In genomic region chr1:158203693-158204457, GRCh38 we compare ENCODE assay signal across 8 cellular contexts. TPM values are rescaled to one million over a fixed set of nuclear protein-coding genes. Genes with fewer than 3 reads are reported as not detected.
DNase-seq lines count a peak whose midpoint lies in the region; ATAC-seq and TF ChIP-seq lines count a peak whose summit lies in the region.

No MANE protein-coding gene starts in this region.

- H3K23ac ChIP-seq in H9 (ENCODE audit: insufficient read length, low read depth, low read length), result no peak overlapping the region

- H3K27ac ChIP-seq in H9 (ENCODE audit: insufficient read length, low read depth, low read length), result no peak overlapping the region
- no peak overlapping the region for H3K27ac ChIP-seq in iPS-20b (ENCODE audit: low read length)

- no peak overlapping the region for H3K27ac Mint-ChIP-seq in H9
- peak overlapping the region; percentile 54 for H3K27ac Mint-ChIP-seq in stimulated activated memory B cell treated with anti-CD40 and anti-IgM and Interleukin-4, amounts not matched to agents 10 μg/mL and 1 μg/mL and 100 μg/mL, for 72 hours

- H2AFZ ChIP-seq in H9 (ENCODE audit: low read length), result no peak overlapping the region

- H3K4me1 Mint-ChIP-seq in H9, result peaks cover 13 to 14% of the 10 kb centered on the region in 2 experiments
- peaks cover 24% of the 10 kb centered on the region for H3K4me1 Mint-ChIP-seq in stimulated activated memory B cell treated with anti-CD40 and anti-IgM and Interleukin-4, amounts not matched to agents 10 μg/mL and 1 μg/mL and 100 μg/mL, for 72 hours

- no peaks in the 10 kb centered on the region for H3K36me3 ChIP-seq in iPS-20b (ENCODE audit: insufficient read depth, low read depth, low read length)

- H3K9me3 ChIP-seq in H9 (ENCODE audit: control insufficient read depth, low read depth, low read length) (no peaks in the 10 kb centered on the region), iPS-20b (ENCODE audit: insufficient read depth, low read depth, low read length) (no peaks in the 10 kb centered on the region)

- H3K56ac ChIP-seq in H9 (ENCODE audit: insufficient read length, low read depth, low read length), result no peak overlapping the region

- no peak overlapping the region; a peak in 1 of 5 replicates for H3K4me3 Mint-ChIP-seq in H9
- H3K4me3 Mint-ChIP-seq in stimulated activated memory B cell treated with anti-CD40 and anti-IgM and Interleukin-4, amounts not matched to agents 10 μg/mL and 1 μg/mL and 100 μg/mL, for 72 hours, result peak overlapping the region; percentile 60

- H3K79me1 ChIP-seq in H9 (ENCODE audit: insufficient read depth, low read depth, low read length, poor library complexity, severe bottlenecking), result no peaks in the 10 kb centered on the region

- no peak overlapping the region for H3K18ac ChIP-seq in H9 (ENCODE audit: insufficient read length, low read depth, low read length)

- no peak overlapping the region for H4K5ac ChIP-seq in H9 (ENCODE audit: insufficient read length, low read depth, low read length)

- no peak overlapping the region for H2BK20ac ChIP-seq in H9 (ENCODE audit: low read depth, low read length, poor library complexity, severe bottlenecking)

- no peak overlapping the region for H2BK5ac ChIP-seq in H9 (ENCODE audit: insufficient read length, low read length)

- no peak overlapping the region for H2BK12ac ChIP-seq in H9 (ENCODE audit: insufficient read length, low read depth, low read length)

- no CpG with 5 or more reads among the region's 7 CpGs for WGBS in H9 (ENCODE audit: extremely low coverage, insufficient read length, low lambda C conversion rate)

- no peak overlapping the region for H3T11ph ChIP-seq in H9 (ENCODE audit: low read length)

- H4K20me1 ChIP-seq in H9 (ENCODE audit: control insufficient read depth, insufficient read depth, insufficient read length), result no peaks in the 10 kb centered on the region

- H4K8ac ChIP-seq in H9 (replicated peaks; ENCODE audit: insufficient read length, low read depth, low read length), result no peak overlapping the region

- no peaks in the 10 kb centered on the region for H3K4me1 ChIP-seq in H9 (ENCODE audit: insufficient read depth, low read length)
- no peaks in the 10 kb centered on the region for H3K4me1 ChIP-seq in iPS-20b (ENCODE audit: insufficient read depth, low read length)

- DNase-seq in activated CD4-positive, alpha-beta T cell treated with anti-CD3 and anti-CD28 coated beads for 48 hours, result peak; percentile 5
- DNase-seq in activated CD4-positive, alpha-beta T cell treated with anti-CD3 and anti-CD28 coated beads, Interleukin-2, amount 50 U/mL, for 4 hours, result no peak
- DNase-seq in H9 (no peak), NCI-H2227 treated with DMSO at 0.1 percent for 48 hours (lab: John Stamatoyannopoulos, UW) (peak; percentile 36), amniotic stem cell (lab: John Stamatoyannopoulos, UW) (peak; percentile 75)

- H3K27me3 ChIP-seq in H9 (ENCODE audit: insufficient read depth, low read length) (no peaks in the 10 kb centered on the region), iPS-20b (ENCODE audit: insufficient read depth, low read length) (no peaks in the 10 kb centered on the region)

- peak overlapping the region; percentile 52 for H3K4me3 ChIP-seq in iPS-20b (ENCODE audit: low read length)

- peak overlapping the region; percentile 54 for H3K4me2 ChIP-seq in H9 (ENCODE audit: insufficient read depth, insufficient read length, low read length)

- no peak overlapping the region for H3K14ac ChIP-seq in H9 (ENCODE audit: insufficient read depth, low read length)

- H3K23me2 ChIP-seq in H9 (ENCODE audit: insufficient read length, low read depth, low read length, poor library complexity, severe bottlenecking), result no peaks in the 10 kb centered on the region

- no peak overlapping the region for H4K91ac ChIP-seq in H9 (ENCODE audit: insufficient read length, low read depth, low read length)

- H3K27me3 Mint-ChIP-seq in H9 (ENCODE audit: low read depth), result no peaks in the 10 kb centered on the region
- no peaks in the 10 kb centered on the region for H3K27me3 Mint-ChIP-seq in stimulated activated memory B cell treated with anti-CD40 and anti-IgM and Interleukin-4, amounts not matched to agents 10 μg/mL and 1 μg/mL and 100 μg/mL, for 72 hours

- no peaks in the 10 kb centered on the region for H3K36me3 Mint-ChIP-seq in H9 (ENCODE audit: insufficient read depth in 1 of 3, low read depth in 3 of 3)
- H3K36me3 Mint-ChIP-seq in stimulated activated memory B cell treated with anti-CD40 and anti-IgM and Interleukin-4, amounts not matched to agents 10 μg/mL and 1 μg/mL and 100 μg/mL, for 72 hours, result peaks cover 6% of the 10 kb centered on the region

- TF ChIP-seq CTCF in H9 (conservative IDR thresholded peaks at IDR 0.05), result peak; percentile 95

- H3K4ac ChIP-seq in H9 (ENCODE audit: low read depth, low read length), result no peak overlapping the region

- peaks cover 0 to 3% of the 10 kb centered on the region in 2 experiments; a peak in 1 of 5 replicates for H3K9me3 Mint-ChIP-seq in H9
- H3K9me3 Mint-ChIP-seq in stimulated activated memory B cell treated with anti-CD40 and anti-IgM and Interleukin-4, amounts not matched to agents 10 μg/mL and 1 μg/mL and 100 μg/mL, for 72 hours, result peaks cover 8% of the 10 kb centered on the region

- H3K9ac ChIP-seq in H9 (ENCODE audit: extremely low read depth, insufficient read length, low read length), result no peak overlapping the region
- no peak overlapping the region for H3K9ac ChIP-seq in iPS-20b (ENCODE audit: low read depth, low read length)

- peak; percentile 80 for ATAC-seq in stimulated activated memory B cell treated with anti-CD40 and anti-IgM and Interleukin-4, amounts not matched to agents 10 μg/mL and 1 μg/mL and 100 μg/mL, for 72 hours
- no peak for ATAC-seq in HG03439 (IDR thresholded peaks at IDR 0.05; ENCODE audit: unreplicated experiment)

- H2AK5ac ChIP-seq in H9 (ENCODE audit: insufficient read length, low read length), result no peak overlapping the region

- no peak overlapping the region for H2BK15ac ChIP-seq in H9 (ENCODE audit: low read depth, low read length)

- H2BK120ac ChIP-seq in H9 (ENCODE audit: low read depth, low read length, poor library complexity, severe bottlenecking), result no peak overlapping the region

- no peaks in the 10 kb centered on the region for H3K79me2 ChIP-seq in H9 (ENCODE audit: insufficient read depth, low read length)

RNA-seq across cellular contexts. Expression of gene CD1D, which starts 23.2 kb away (rescaled TPM):
- total RNA-seq in H9 (2021), result 0.98 and 1.3 TPM in 2 replicates

RNA-seq across cellular contexts. Expression of gene CD1A, which starts 50.3 kb away (rescaled TPM):
- not detected in 2 replicates for total RNA-seq in H9 (2021)

Comparison
In these comparisons a context has a peak if more than half of its experiments do, and no peak if none do; other contexts are left out.
1. DNase-seq: peak in activated CD4-positive, alpha-beta T cell treated with anti-CD3 and anti-CD28 coated beads for 48 hours (single experiment), NCI-H2227 treated with DMSO at 0.1 percent for 48 hours (single experiment) and amniotic stem cell (single experiment); none in activated CD4-positive, alpha-beta T cell treated with anti-CD3 and anti-CD28 coated beads, Interleukin-2, amount 50 U/mL, for 4 hours (0 of 2) and H9 (single experiment).